In the genomic region with DNA sequence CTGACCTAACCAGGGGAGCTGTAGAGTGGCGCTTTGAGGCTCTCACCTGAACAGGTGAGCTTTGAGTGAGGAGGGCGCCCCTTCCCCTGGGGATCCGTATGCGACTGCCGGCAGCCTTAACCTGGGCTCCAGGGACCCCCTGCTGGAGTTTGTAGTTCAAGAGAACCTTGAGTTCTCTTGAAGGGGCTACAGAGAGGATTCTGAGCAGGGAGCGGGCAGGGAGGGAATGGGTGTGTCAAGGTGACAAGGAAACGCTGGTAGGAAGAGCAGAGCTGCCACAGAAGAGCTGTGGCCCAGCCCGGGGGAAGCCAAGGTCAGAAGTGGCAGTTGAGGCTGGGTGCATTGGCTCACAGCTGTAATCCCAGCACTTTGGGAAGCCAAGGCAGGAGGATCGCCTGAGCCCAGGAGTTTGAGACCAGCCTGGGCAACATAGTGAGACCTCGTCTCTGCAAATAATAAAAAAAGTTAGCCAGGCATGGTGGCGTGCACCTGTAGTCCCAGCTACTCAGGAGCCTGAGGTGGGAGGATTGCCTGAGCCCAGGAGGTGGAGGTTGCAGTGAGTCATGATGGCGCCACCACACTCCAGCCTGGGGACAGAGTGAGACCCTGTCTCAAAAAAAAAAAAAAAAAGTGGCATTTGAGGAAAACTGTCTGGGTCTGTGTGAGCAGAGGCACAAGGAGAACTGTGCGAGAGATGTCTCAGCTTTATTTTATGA, we compare ENCODE assay signal across 10 cellular contexts. TPM values are rescaled to one million over a fixed set of nuclear protein-coding genes. Genes with fewer than 3 reads are reported as not detected.
DNase-seq lines count a peak whose midpoint lies in the region; ATAC-seq, FAIRE-seq and TF ChIP-seq lines count a peak whose summit lies in the region.
"Had no signal": no experiment of that assay in that cellular context is flagged by ENCODE, and none has a peak within 500 bp of the region (broad histone marks: within the 10 kb centered on the region; RNA-seq: fewer than 3 reads in every experiment).

No MANE protein-coding gene starts in this region.

- intact Hi-C loops in CD14-positive monocyte (cut with micrococcal nuclease): no loop called here
- intact Hi-C loops in naive thymus-derived CD4-positive, alpha-beta T cell (cut with micrococcal nuclease): loop anchor here in 1 of 2 donors (5.0 kb wide), 1 partner anchor 46 kb away; no protein-coding TSS in a partner anchor

- no peaks in the 10 kb centered on the region for H3K27me3 ChIP-seq in effector memory CD4-positive, alpha-beta T cell (replicated peaks; ENCODE audit: control insufficient read depth, insufficient read depth, low read length, poor library complexity, severe bottlenecking)
- H3K27me3 ChIP-seq in naive thymus-derived CD4-positive, alpha-beta T cell (ENCODE audit: control insufficient read depth in 2 of 2, insufficient read depth in 2 of 2, low read length in 2 of 2): no peaks in the 10 kb centered on the region

- POLR2A ChIA-PET in naive thymus-derived CD4-positive, alpha-beta T cell (lab: Charles Lee): interaction anchor here (0.6 to 2.0 kb wide), 7 partner anchors 8 to 85 kb away, joined by 3 to 8 read pairs (median 4); a partner anchor contains a TSS

- TF ChIP-seq POLR2A in GM12891 (IDR thresholded peaks at IDR 0.05; ENCODE audit: low read depth, low read length): no peak

- CTCF ChIA-PET in naive thymus-derived CD4-positive, alpha-beta T cell (lab: Charles Lee): interaction anchor here (0.6 to 1.2 kb wide), 7 partner anchors 10 to 687 kb away, joined by 3 to 4 read pairs (median 3); a partner anchor contains a TSS

- peak overlapping the region; percentile 67 for H3K4me3 ChIP-seq in LNCaP clone FGC (ENCODE audit: low read depth, low read length)
- peak overlapping the region; percentile 62 for H3K4me3 ChIP-seq in effector memory CD4-positive, alpha-beta T cell (ENCODE audit: insufficient read depth, low read depth, low read length, poor library complexity, severe bottlenecking)
- H3K4me3 ChIP-seq in naive thymus-derived CD4-positive, alpha-beta T cell (ENCODE audit: low read length): peak overlapping the region; percentile 62

- H3K9me3 Mint-ChIP-seq in CD14-positive monocyte: peaks cover 0 to 6% (median 0%) of the 10 kb centered on the region in 7 donors
- no peaks in the 10 kb centered on the region for H3K9me3 Mint-ChIP-seq in naive thymus-derived CD4-positive, alpha-beta T cell

- H3K36me3 Mint-ChIP-seq in CD14-positive monocyte: peaks cover 8 to 10% of the 10 kb centered on the region in 2 donors
- peaks cover 0 to 3% (median 0%) of the 10 kb centered on the region in 5 donors for H3K36me3 Mint-ChIP-seq in naive thymus-derived CD4-positive, alpha-beta T cell

- H3K27ac ChIP-seq in effector memory CD4-positive, alpha-beta T cell (ENCODE audit: insufficient read depth, low read length, poor library complexity, severe bottlenecking): no peak overlapping the region
- no peak overlapping the region for H3K27ac ChIP-seq in naive thymus-derived CD4-positive, alpha-beta T cell (ENCODE audit: low read depth, low read length)

- no peak for ATAC-seq in naive thymus-derived CD4-positive, alpha-beta T cell
- no peak for ATAC-seq in HG02981 (IDR thresholded peaks at IDR 0.05; ENCODE audit: unreplicated experiment)

- H3K4me3 Mint-ChIP-seq in CD14-positive monocyte: peak overlapping the region; percentile 66 to 86
- peak overlapping the region; percentile 73 to 86 (median 81) for H3K4me3 Mint-ChIP-seq in naive thymus-derived CD4-positive, alpha-beta T cell

- no peak for DNase-seq in CD14-positive monocyte (ENCODE audit: low spot score)
- no peak for DNase-seq in LNCaP clone FGC (ENCODE audit: low read depth)
- no peak for DNase-seq in effector memory CD4-positive, alpha-beta T cell
- no peak for DNase-seq in naive thymus-derived CD4-positive, alpha-beta T cell
- DNase-seq in hepatic stellate cell (ENCODE audit: low spot score): no peak
- no peak for DNase-seq in SIG-M5 treated with dmso at 0.1 percent for 504 hours (lab: John Stamatoyannopoulos, UW; ENCODE audit: unreplicated experiment)
- no peak for DNase-seq in GM12891 (ENCODE audit: insufficient read length, low spot score)
- DNase-seq: foreskin melanocyte, NCI-H226 had no signal

- H3K36me3 ChIP-seq in effector memory CD4-positive, alpha-beta T cell (ENCODE audit: control insufficient read depth, insufficient read depth, low read length): peaks cover 7% of the 10 kb centered on the region
- H3K36me3 ChIP-seq in naive thymus-derived CD4-positive, alpha-beta T cell (ENCODE audit: control insufficient read depth in 2 of 3, insufficient read depth in 3 of 3, low read length in 3 of 3): peaks cover 0 to 18% (median 0%) of the 10 kb centered on the region in 3 experiments

- H3K27me3 Mint-ChIP-seq in CD14-positive monocyte (ENCODE audit: low read depth in 3 of 3): peaks cover 14 to 25% (median 20%) of the 10 kb centered on the region in 3 donors
- H3K27me3 Mint-ChIP-seq in naive thymus-derived CD4-positive, alpha-beta T cell: peaks cover 0 to 11% (median 0%) of the 10 kb centered on the region in 5 donors

- no peaks in the 10 kb centered on the region for H3K9me3 ChIP-seq in effector memory CD4-positive, alpha-beta T cell (ENCODE audit: control insufficient read depth, low read length)
- no peaks in the 10 kb centered on the region for H3K9me3 ChIP-seq in naive thymus-derived CD4-positive, alpha-beta T cell (ENCODE audit: control insufficient read depth in 2 of 3, low read length in 3 of 3)

- H3K27ac Mint-ChIP-seq in CD14-positive monocyte: no peak overlapping the region
- H3K27ac Mint-ChIP-seq in naive thymus-derived CD4-positive, alpha-beta T cell: peak overlapping the region in 4 of 9 donors; percentile 14 to 59 (median 27)

- TF ChIP-seq CTCF in CD14-positive monocyte (IDR thresholded peaks at IDR 0.05) (no peak), LNCaP clone FGC (IDR thresholded peaks at IDR 0.05; ENCODE audit: control insufficient read depth, extremely low read depth, insufficient read depth) (no peak)

- H3K4me1 Mint-ChIP-seq in CD14-positive monocyte: peaks cover 17% of the 10 kb centered on the region
- peaks cover 0 to 20% (median 13%) of the 10 kb centered on the region in 7 donors for H3K4me1 Mint-ChIP-seq in naive thymus-derived CD4-positive, alpha-beta T cell

- peaks cover 13% of the 10 kb centered on the region for H3K4me1 ChIP-seq in effector memory CD4-positive, alpha-beta T cell (ENCODE audit: control insufficient read depth, insufficient read depth, low read length, poor library complexity, severe bottlenecking)
- peaks cover 6 to 7% of the 10 kb centered on the region in 2 donors for H3K4me1 ChIP-seq in naive thymus-derived CD4-positive, alpha-beta T cell (ENCODE audit: control insufficient read depth in 2 of 2, insufficient read depth in 2 of 2, low read length in 2 of 2)

- FAIRE-seq in GM12891 (lab: Jason Lieb, UNC): no peak

TF ChIP-seq in GM12891, 5 proteins besides CTCF, POLR2A, EP300 and RAD21:
- TF ChIP-seq SPI1 (IDR thresholded peaks at IDR 0.05; ENCODE audit: low read depth, low read length): no peak

RNA-seq across cellular contexts. Expression of a gene that starts 1.2 kb away (rescaled TPM):
- polyA plus RNA-seq in CD14-positive monocyte: 1 to 10 TPM; 4.8 to 7.5 TPM
- total RNA-seq in naive thymus-derived CD4-positive, alpha-beta T cell: 10 to 100 TPM; 22.4 to 55.7 (median 33.7) TPM
- 10 to 100 TPM in 1 of 2 donors, 1 to 10 TPM in 1; 9.2 to 12.8 TPM for polyA plus RNA-seq in naive thymus-derived CD4-positive, alpha-beta T cell
- 5.2 TPM for polyA plus RNA-seq in GM12891 (2012; ENCODE audit: low read depth, missing spikeins)

RNA-seq across cellular contexts. Expression of a gene that starts 10.4 kb away (rescaled TPM):
- polyA plus RNA-seq in CD14-positive monocyte: 10 to 100 TPM; 11.8 to 13.6 TPM
- 10 to 100 TPM; 36.2 to 62.9 (median 56.0) TPM for total RNA-seq in naive thymus-derived CD4-positive, alpha-beta T cell
- polyA plus RNA-seq in naive thymus-derived CD4-positive, alpha-beta T cell: 10 to 100 TPM; 64.6 to 85.0 TPM
- 18.0 TPM for polyA plus RNA-seq in GM12891 (2012; ENCODE audit: low read depth, missing spikeins)

RNA-seq across cellular contexts. Expression of a gene that starts 11.4 kb away (rescaled TPM):
- polyA plus RNA-seq in CD14-positive monocyte: not detected
- 1 to 10 TPM in 2 of 5 experiments, under 1 TPM in 3; 0.22 to 1.2 (median 0.92) TPM for total RNA-seq in naive thymus-derived CD4-positive, alpha-beta T cell
- under 1 TPM in 1 of 2 donors, not detected in 1; 0.28 TPM for polyA plus RNA-seq in naive thymus-derived CD4-positive, alpha-beta T cell
- polyA plus RNA-seq in GM12891 (2012; ENCODE audit: low read depth, missing spikeins): 0.04 TPM

Comparison
In these comparisons a context has a peak if more than half of its experiments do, and no peak if none do; other contexts are left out.
1. RNA of a gene that starts 10.4 kb away (polyA plus RNA-seq): 64.6 to 85.0 TPM in naive thymus-derived CD4-positive, alpha-beta T cell; 11.8 to 13.6 TPM in CD14-positive monocyte; every median in the first group is over 4 times any median in the second.
2. Peak in every context shown above with its lines, with median percentiles within 50 percentile points of each other: H3K4me3 ChIP-seq.